ENCODE assay signal across 16 cellular contexts in genomic region chr1:28265577-28265976, GRCh38.
"Had no signal": no experiment of that assay in that cellular context is flagged by ENCODE, and none has a peak within 500 bp of the region (broad histone marks: within the 10 kb centered on the region; RNA-seq: fewer than 3 reads in every experiment).

No MANE protein-coding gene starts in this region.

- H3K27me3 ChIP-seq: breast epithelium, gastroesophageal sphincter, pancreas, tibial nerve had no signal

- DNase-seq: activated CD4-positive, alpha-beta T cell treated with anti-CD3 and anti-CD28 coated beads, Interleukin-2, amount 50 U/mL, for 1 hour; activated CD8-positive, alpha-beta memory T cell treated with anti-CD3 and anti-CD28 coated beads for 24 hours; activated naive CD8-positive, alpha-beta T cell treated with anti-CD3 and anti-CD28 coated beads, Interleukin-2, amount 10 ng/mL, durations not matched to agents 7 days and 5 days; cerebellar nuclear complex; dermis blood vessel endothelial cell; erythroblast; mammary epithelial cell; pancreas; stimulated activated CD4-positive, alpha-beta T cell treated with anti-CD3 and anti-CD28 coated beads, Interleukin-2, amount 100 ng/mL, for 48 hours; stimulated activated naive CD4-positive, alpha-beta T cell; substantia nigra had no signal

- H3K36me3 ChIP-seq: breast epithelium, pancreas had no signal

- H3K4me3 ChIP-seq: breast epithelium, gastroesophageal sphincter, pancreas, tibial nerve had no signal

- H3K4me3 Mint-ChIP-seq: activated naive CD8-positive, alpha-beta T cell treated with anti-CD3 and anti-CD28 coated beads, Interleukin-2, amount 10 ng/mL, durations not matched to agents 7 days and 5 days had no signal

- H3K9me3 Mint-ChIP-seq: activated naive CD8-positive, alpha-beta T cell treated with anti-CD3 and anti-CD28 coated beads, Interleukin-2, amount 10 ng/mL, durations not matched to agents 7 days and 5 days had no signal

- H3K27ac ChIP-seq: breast epithelium, gastroesophageal sphincter, pancreas, tibial nerve had no signal

- ATAC-seq: activated CD4-positive, CD25-positive, alpha-beta regulatory T cell treated with anti-CD3 and anti-CD28 coated beads, Interleukin-2, amount 50 U/mL, for 24 hours; gastroesophageal sphincter; left lobe of liver; pancreas had no signal

- H3K9me3 ChIP-seq: breast epithelium, gastroesophageal sphincter, pancreas, tibial nerve had no signal

- H3K27ac Mint-ChIP-seq: activated naive CD8-positive, alpha-beta T cell treated with anti-CD3 and anti-CD28 coated beads, Interleukin-2, amount 10 ng/mL, durations not matched to agents 7 days and 5 days had no signal

- H3K27me3 Mint-ChIP-seq: activated naive CD8-positive, alpha-beta T cell treated with anti-CD3 and anti-CD28 coated beads, Interleukin-2, amount 10 ng/mL, durations not matched to agents 7 days and 5 days had no signal
